Comparison of ENCODE assay signal across 8 cellular contexts in the genomic region with DNA sequence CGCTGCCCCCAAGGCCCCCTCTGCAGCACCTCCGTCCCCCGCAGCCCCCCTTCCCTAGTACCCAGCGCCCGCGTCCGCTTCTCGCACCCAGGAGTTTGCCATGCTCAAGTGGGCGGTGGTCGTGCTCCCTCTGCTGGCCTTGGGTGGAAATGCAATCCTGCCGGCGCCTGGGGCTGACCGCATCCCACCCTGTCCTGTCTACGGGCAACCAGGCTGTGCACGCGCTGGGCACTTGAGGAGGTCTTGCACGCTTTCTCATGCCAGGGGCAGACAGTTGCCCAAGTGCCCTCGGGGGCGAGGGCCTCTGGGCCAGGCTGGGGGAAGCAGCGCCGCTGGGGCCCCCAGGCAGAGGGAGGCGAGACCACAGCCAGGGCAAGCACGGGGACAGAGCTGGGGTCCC.
DNase-seq lines count a peak whose midpoint lies in the region; ATAC-seq, FAIRE-seq and TF ChIP-seq lines count a peak whose summit lies in the region.
"Not testable (repeated sequence)": the region's sequence is repeated elsewhere in the genome, so short reads cannot be mapped to it uniquely, and the experiment has no call there.

No MANE protein-coding gene starts in this region.

- not testable (repeated sequence) for H3K79me2 ChIP-seq in OCI-LY7 (ENCODE audit: insufficient read depth, low read depth, low read length)

- not testable (repeated sequence) for H3K4me1 Mint-ChIP-seq in Calu3 (ENCODE audit: low read depth, unreplicated experiment)

- H3K4me1 ChIP-seq in OCI-LY7 (ENCODE audit: insufficient read depth, low read length, poor library complexity, severe bottlenecking): not testable (repeated sequence)

- not testable (repeated sequence) for H3K9me3 ChIP-seq in OCI-LY7 (ENCODE audit: low read length)

- FAIRE-seq in urothelium cell line (lab: Jason Lieb, UNC): peak; percentile 99

- H2AFZ ChIP-seq in OCI-LY7 (ENCODE audit: low read length): not testable (repeated sequence)

- DNase-seq in Calu3 (peak; percentile 8), activated gamma-delta T cell (lab: John Stamatoyannopoulos, UW) (peak; percentile 6), Right ventricle myocardium superior (peak; percentile 39), posterior vena cava (ENCODE audit: low spot score) (peak; percentile 78)
- DNase-seq in OCI-LY7 (ENCODE audit: low spot score); left lobe of liver (ENCODE audit: low spot score); urothelium cell line (ENCODE audit: low spot score): not testable (repeated sequence)
- DNase-seq in activated CD4-positive, alpha-beta T cell treated with anti-CD3 and anti-CD28 coated beads for 48 hours: peak; percentile 9

- H3K27ac ChIP-seq in OCI-LY7 (ENCODE audit: low read depth, low read length, poor library complexity, severe bottlenecking): not testable (repeated sequence)

- intact Hi-C loops in Calu3 (cut with micrococcal nuclease; ENCODE audit: unreplicated experiment); OCI-LY7 (cut with micrococcal nuclease; ENCODE audit: unreplicated experiment); Right ventricle myocardium superior (cut with DNase I); posterior vena cava (cut with DNase I): not testable (repeated sequence)

- not testable (repeated sequence) for H3K27me3 Mint-ChIP-seq in Calu3 (ENCODE audit: unreplicated experiment)

- not testable (repeated sequence) for H3K36me3 Mint-ChIP-seq in Calu3 (ENCODE audit: insufficient read depth, unreplicated experiment)

- not testable (repeated sequence) for H3K4me2 ChIP-seq in OCI-LY7 (ENCODE audit: low read length)

- TF ChIP-seq CTCF in Calu3 (IDR thresholded peaks at IDR 0.05; ENCODE audit: unreplicated experiment): not testable (repeated sequence)
- TF ChIP-seq CTCF in OCI-LY7 (conservative IDR thresholded peaks at IDR 0.05; ENCODE audit: low read length): 0 out of 2 replicates have a peak, but pooled peaks have one; percentile 20

- not testable (repeated sequence) for H3K27ac Mint-ChIP-seq in Calu3 (ENCODE audit: unreplicated experiment)

- CTCF ChIA-PET in Calu3 (lab: Charles Lee); OCI-LY7 (lab: Charles Lee; ENCODE audit: unreplicated experiment): not testable (repeated sequence)

- POLR2A ChIA-PET in OCI-LY7 (lab: Charles Lee): not testable (repeated sequence)

- not testable (repeated sequence) for H3K9me3 Mint-ChIP-seq in Calu3 (ENCODE audit: low read depth, unreplicated experiment)

- BruUV-seq in Calu3 (replicated peaks; lab: Mats Ljungman, UMichigan); OCI-LY7 (replicated peaks; lab: Mats Ljungman, UMichigan): not testable (repeated sequence)

- not testable (repeated sequence) for H3K36me3 ChIP-seq in OCI-LY7 (ENCODE audit: insufficient read depth, low read length)

- ATAC-seq in Right ventricle myocardium superior (ENCODE audit: poor library complexity): not testable (repeated sequence)
- ATAC-seq in left lobe of liver: peak; percentile 61

- not testable (repeated sequence) for H4K20me1 ChIP-seq in OCI-LY7 (ENCODE audit: insufficient read depth, low read length)

- H3K4me3 ChIP-seq in OCI-LY7 (ENCODE audit: low read depth, low read length, poor library complexity, severe bottlenecking): not testable (repeated sequence)

- not testable (repeated sequence) for H3K9me2 ChIP-seq in OCI-LY7 (ENCODE audit: insufficient read depth, low read length)

- H3K4me3 Mint-ChIP-seq in Calu3 (ENCODE audit: low read depth, unreplicated experiment): not testable (repeated sequence)
